In the genomic region with DNA sequence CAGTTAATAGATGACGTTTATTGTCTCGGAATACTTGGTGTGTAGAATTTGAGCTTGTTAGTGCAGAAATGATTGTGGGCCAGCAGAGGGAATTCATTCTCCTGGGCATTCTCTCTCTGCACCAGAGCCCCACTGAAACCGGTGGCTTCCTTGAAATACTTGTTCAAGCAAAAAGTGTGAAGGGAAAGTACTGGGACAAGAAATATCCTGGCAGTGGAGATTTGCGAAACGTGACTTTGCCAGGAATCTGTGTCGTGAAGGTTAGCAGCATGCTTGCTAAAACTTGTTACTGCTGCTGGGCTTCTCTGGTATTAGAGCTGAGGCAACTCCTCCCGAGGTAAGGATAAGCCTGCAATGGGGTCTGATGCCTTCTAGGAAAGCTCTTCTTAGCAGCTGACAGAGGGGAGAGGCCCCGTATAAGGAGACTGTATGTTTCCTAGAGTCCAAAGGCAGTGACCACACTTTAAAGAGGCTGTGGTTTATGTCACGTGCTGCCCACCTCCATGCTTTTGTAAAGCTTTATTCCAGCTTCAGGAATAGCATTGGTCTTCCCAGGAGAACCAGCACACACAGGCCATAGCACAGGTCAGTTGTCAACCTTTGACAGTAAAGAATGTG, we compare ENCODE assay signal across 9 cellular contexts. TPM values are rescaled to one million over a fixed set of nuclear protein-coding genes. Genes with fewer than 3 reads are reported as not detected.
DNase-seq lines count a peak whose midpoint lies in the region; ATAC-seq and TF ChIP-seq lines count a peak whose summit lies in the region.
"Had no signal": no experiment of that assay in that cellular context is flagged by ENCODE, and none has a peak within 500 bp of the region (broad histone marks: within the 10 kb centered on the region; RNA-seq: fewer than 3 reads in every experiment).

No MANE protein-coding gene starts in this region.

- TF ChIP-seq POLR2A in prostate gland (IDR thresholded peaks at IDR 0.05): no peak

- H3K9me3 ChIP-seq in GM23248 (ENCODE audit: low read depth) (no peaks in the 10 kb centered on the region), prostate gland (no peaks in the 10 kb centered on the region)

- H3K4me1 ChIP-seq in GM23248 (ENCODE audit: insufficient read depth) (0 out of 2 replicates have a peak, but pooled peaks cover 11% of the 10 kb centered on the region), prostate gland (replicated peaks) (no peaks in the 10 kb centered on the region)

- H3K9ac ChIP-seq in GM23248: 0 out of 2 replicates have a peak overlapping the region, but pooled peaks have one; percentile 6

- TF ChIP-seq CTCF in prostate gland (IDR thresholded peaks at IDR 0.05): peak in 1 of 4 experiments; percentile 15

- no peak overlapping the region for H3K27ac ChIP-seq in GM23248
- peak overlapping the region; percentile 87 to 90 for H3K27ac ChIP-seq in prostate gland

- WGBS in GM23248 (ENCODE audit: low coverage in 1 of 2, low lambda C conversion rate in 2 of 2, missing lambda C conversion rate in 2 of 2), 2 experiments: 54 to 57% methylated on average over 9 of the region's 9 CpGs
- WGBS in prostate gland: 14% methylated on average over 9 of the region's 9 CpGs

- DNase-seq in GM23248 (peak; percentile 44), globus pallidus (ENCODE audit: low spot score) (peak; percentile 16), prostate gland (ENCODE audit: low spot score) (peak; percentile 55), GOT3 (lab: John Stamatoyannopoulos, UW) (no peak), NCI-H1048 (lab: John Stamatoyannopoulos, UW) (no peak)
- DNase-seq: left colon had no signal

- H3K79me2 ChIP-seq in GM23248 (ENCODE audit: insufficient read depth): peaks cover 42% of the 10 kb centered on the region

- H3K9me2 ChIP-seq in GM23248 (ENCODE audit: insufficient read depth): no peaks in the 10 kb centered on the region

- H2AFZ ChIP-seq in GM23248: peak overlapping the region; percentile 95; the same call in 1 of the 2 replicates

- in situ Hi-C loops in GM23248 (cut with MboI): no loop called here

- no peaks in the 10 kb centered on the region for H3K27me3 ChIP-seq in GM23248 (replicated peaks; ENCODE audit: insufficient read depth)
- H3K27me3 ChIP-seq in prostate gland (replicated peaks; ENCODE audit: insufficient read depth): no peaks in the 10 kb centered on the region

- intact Hi-C loops in prostate gland (cut with DNase I): no loop called here

- H3K4me3 ChIP-seq in GM23248 (peak overlapping the region; percentile 85), prostate gland (peak overlapping the region; percentile 69 to 89)

- no peaks in the 10 kb centered on the region for H4K20me1 ChIP-seq in GM23248 (ENCODE audit: insufficient read depth)

- H3K36me3 ChIP-seq in GM23248 (ENCODE audit: low read depth) (no peaks in the 10 kb centered on the region), prostate gland (no peaks in the 10 kb centered on the region)

- H3K4me2 ChIP-seq in GM23248 (ENCODE audit: unreplicated experiment): peak overlapping the region; percentile 99

- ATAC-seq in SK-N-SH treated with all-trans-retinoic acid at 6 μM for 48 hours: peak; percentile 37
- ATAC-seq in GM18868 (IDR thresholded peaks at IDR 0.05; ENCODE audit: unreplicated experiment): no peak
- ATAC-seq in HG03520 (IDR thresholded peaks at IDR 0.05; ENCODE audit: unreplicated experiment): no peak
- ATAC-seq: left colon had no signal

- H3F3A ChIP-seq in GM23248 (ENCODE audit: insufficient read depth): peaks cover 12% of the 10 kb centered on the region

TF ChIP-seq in SK-N-SH treated with all-trans-retinoic acid at 6 μM for 48 hours, 23 proteins besides CTCF, POLR2A, EP300 and RAD21:
- TF ChIP-seq, protein P1, sequence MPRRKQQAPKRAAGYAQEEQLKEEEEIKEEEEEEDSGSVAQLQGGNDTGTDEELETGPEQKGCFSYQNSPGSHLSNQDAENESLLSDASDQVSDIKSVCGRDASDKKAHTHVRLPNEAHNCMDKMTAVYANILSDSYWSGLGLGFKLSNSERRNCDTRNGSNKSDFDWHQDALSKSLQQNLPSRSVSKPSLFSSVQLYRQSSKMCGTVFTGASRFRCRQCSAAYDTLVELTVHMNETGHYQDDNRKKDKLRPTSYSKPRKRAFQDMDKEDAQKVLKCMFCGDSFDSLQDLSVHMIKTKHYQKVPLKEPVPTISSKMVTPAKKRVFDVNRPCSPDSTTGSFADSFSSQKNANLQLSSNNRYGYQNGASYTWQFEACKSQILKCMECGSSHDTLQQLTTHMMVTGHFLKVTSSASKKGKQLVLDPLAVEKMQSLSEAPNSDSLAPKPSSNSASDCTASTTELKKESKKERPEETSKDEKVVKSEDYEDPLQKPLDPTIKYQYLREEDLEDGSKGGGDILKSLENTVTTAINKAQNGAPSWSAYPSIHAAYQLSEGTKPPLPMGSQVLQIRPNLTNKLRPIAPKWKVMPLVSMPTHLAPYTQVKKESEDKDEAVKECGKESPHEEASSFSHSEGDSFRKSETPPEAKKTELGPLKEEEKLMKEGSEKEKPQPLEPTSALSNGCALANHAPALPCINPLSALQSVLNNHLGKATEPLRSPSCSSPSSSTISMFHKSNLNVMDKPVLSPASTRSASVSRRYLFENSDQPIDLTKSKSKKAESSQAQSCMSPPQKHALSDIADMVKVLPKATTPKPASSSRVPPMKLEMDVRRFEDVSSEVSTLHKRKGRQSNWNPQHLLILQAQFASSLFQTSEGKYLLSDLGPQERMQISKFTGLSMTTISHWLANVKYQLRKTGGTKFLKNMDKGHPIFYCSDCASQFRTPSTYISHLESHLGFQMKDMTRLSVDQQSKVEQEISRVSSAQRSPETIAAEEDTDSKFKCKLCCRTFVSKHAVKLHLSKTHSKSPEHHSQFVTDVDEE (CRISPR knock-in tag; IDR thresholded peaks at IDR 0.05): no peak
- TF ChIP-seq SNAI2 (CRISPR knock-in tag; IDR thresholded peaks at IDR 0.05): no peak
- no peak for TF ChIP-seq ZFP3 (CRISPR knock-in tag; IDR thresholded peaks at IDR 0.05)
- TF ChIP-seq, protein P2, sequence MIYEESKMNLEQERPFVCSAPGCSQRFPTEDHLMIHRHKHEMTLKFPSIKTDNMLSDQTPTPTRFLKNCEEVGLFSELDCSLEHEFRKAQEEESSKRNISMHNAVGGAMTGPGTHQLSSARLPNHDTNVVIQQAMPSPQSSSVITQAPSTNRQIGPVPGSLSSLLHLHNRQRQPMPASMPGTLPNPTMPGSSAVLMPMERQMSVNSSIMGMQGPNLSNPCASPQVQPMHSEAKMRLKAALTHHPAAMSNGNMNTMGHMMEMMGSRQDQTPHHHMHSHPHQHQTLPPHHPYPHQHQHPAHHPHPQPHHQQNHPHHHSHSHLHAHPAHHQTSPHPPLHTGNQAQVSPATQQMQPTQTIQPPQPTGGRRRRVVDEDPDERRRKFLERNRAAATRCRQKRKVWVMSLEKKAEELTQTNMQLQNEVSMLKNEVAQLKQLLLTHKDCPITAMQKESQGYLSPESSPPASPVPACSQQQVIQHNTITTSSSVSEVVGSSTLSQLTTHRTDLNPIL (CRISPR knock-in tag; IDR thresholded peaks at IDR 0.05; ENCODE audit: low read depth): no peak
- TF ChIP-seq TOX (CRISPR knock-in tag; IDR thresholded peaks at IDR 0.05; ENCODE audit: borderline replicate concordance): no peak
- TF ChIP-seq ARNTL (CRISPR knock-in tag; IDR thresholded peaks at IDR 0.05; ENCODE audit: borderline replicate concordance, low read depth): no peak
- no peak for TF ChIP-seq PPARA (CRISPR knock-in tag; IDR thresholded peaks at IDR 0.05; ENCODE audit: borderline replicate concordance)
- TF ChIP-seq BACH2 (CRISPR knock-in tag; IDR thresholded peaks at IDR 0.05; ENCODE audit: borderline replicate concordance): no peak
- no peak for TF ChIP-seq TCF4 (CRISPR knock-in tag; IDR thresholded peaks at IDR 0.05; ENCODE audit: borderline replicate concordance)
- TF ChIP-seq ZC3H10 (CRISPR knock-in tag; IDR thresholded peaks at IDR 0.05): no peak
- no peak for TF ChIP-seq ISL1 (CRISPR knock-in tag; IDR thresholded peaks at IDR 0.05)
- TF ChIP-seq, protein P3, sequence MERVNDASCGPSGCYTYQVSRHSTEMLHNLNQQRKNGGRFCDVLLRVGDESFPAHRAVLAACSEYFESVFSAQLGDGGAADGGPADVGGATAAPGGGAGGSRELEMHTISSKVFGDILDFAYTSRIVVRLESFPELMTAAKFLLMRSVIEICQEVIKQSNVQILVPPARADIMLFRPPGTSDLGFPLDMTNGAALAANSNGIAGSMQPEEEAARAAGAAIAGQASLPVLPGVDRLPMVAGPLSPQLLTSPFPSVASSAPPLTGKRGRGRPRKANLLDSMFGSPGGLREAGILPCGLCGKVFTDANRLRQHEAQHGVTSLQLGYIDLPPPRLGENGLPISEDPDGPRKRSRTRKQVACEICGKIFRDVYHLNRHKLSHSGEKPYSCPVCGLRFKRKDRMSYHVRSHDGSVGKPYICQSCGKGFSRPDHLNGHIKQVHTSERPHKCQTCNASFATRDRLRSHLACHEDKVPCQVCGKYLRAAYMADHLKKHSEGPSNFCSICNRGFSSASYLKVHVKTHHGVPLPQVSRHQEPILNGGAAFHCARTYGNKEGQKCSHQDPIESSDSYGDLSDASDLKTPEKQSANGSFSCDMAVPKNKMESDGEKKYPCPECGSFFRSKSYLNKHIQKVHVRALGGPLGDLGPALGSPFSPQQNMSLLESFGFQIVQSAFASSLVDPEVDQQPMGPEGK (CRISPR knock-in tag; IDR thresholded peaks at IDR 0.05; ENCODE audit: borderline replicate concordance): no peak
- no peak for TF ChIP-seq ESRRG (CRISPR knock-in tag; IDR thresholded peaks at IDR 0.05)
- no peak for TF ChIP-seq GLIS3 (CRISPR knock-in tag; IDR thresholded peaks at IDR 0.05)
- no peak for TF ChIP-seq CSDC2 (CRISPR knock-in tag; IDR thresholded peaks at IDR 0.05)
- no peak for TF ChIP-seq RARB (CRISPR knock-in tag; IDR thresholded peaks at IDR 0.05)
- no peak for TF ChIP-seq OSR1 (CRISPR knock-in tag; IDR thresholded peaks at IDR 0.05)

RNA-seq across cellular contexts. Expression of a gene that starts 2.1 kb away (rescaled TPM):
- 45.4 and 47.7 TPM in 2 replicates for total RNA-seq in GM23248 (2014; rRNA removed; shearing (Covaris generic))
- polyA plus RNA-seq in GM23248 (2016; fragmentation: Nextera tagmentation; extraction: Ambion mirVana): 18.9 and 20.3 TPM in 2 replicates
- total RNA-seq in prostate gland: 100 to 1,000 TPM in 1 of 2 donors, 10 to 100 TPM in 1; 71.7 to 249 TPM

Comparison
In these comparisons a context has a peak if more than half of its experiments do, and no peak if none do; other contexts are left out.
1. DNase-seq: peak in GM23248 (single experiment), globus pallidus (single experiment) and prostate gland (single experiment); none in GOT3 (single experiment) and NCI-H1048 (single experiment).